8 cellular contexts compared by ENCODE assay signal in genomic region chr2:232438951-232439757, GRCh38. TPM values are rescaled to one million over a fixed set of nuclear protein-coding genes. Genes with fewer than 3 reads are reported as not detected.
DNase-seq lines count a peak whose midpoint lies in the region; ATAC-seq and TF ChIP-seq lines count a peak whose summit lies in the region.

No MANE protein-coding gene starts in this region.

- H3K4me1 ChIP-seq in BE2C (peaks cover 3% of the 10 kb centered on the region), IMR-90 (ENCODE audit: control insufficient read depth, insufficient read depth, low read length) (no peaks in the 10 kb centered on the region), right cardiac atrium (ENCODE audit: control insufficient read depth, insufficient read depth, low read length) (no peaks in the 10 kb centered on the region)

- H3K56ac ChIP-seq in IMR-90 (ENCODE audit: extremely low read depth, insufficient read depth, low read length), result no peak overlapping the region

- no peak overlapping the region for H3K14ac ChIP-seq in IMR-90 (replicated peaks; ENCODE audit: low read depth, low read length)

- no peak overlapping the region for H4K8ac ChIP-seq in IMR-90 (ENCODE audit: low read depth in 2 of 2, low read length in 2 of 2)

- no CpG with 5 or more reads among the region's 22 CpGs for WGBS in IMR-90 (ENCODE audit: extremely low coverage in 2 of 2, insufficient read length in 1 of 2), 2 experiments
- WGBS in right cardiac atrium, result 70% methylated on average over 21 of the region's 22 CpGs

- ATAC-seq in IMR-90 (ENCODE audit: low read depth), result peak; percentile 80
- ATAC-seq in right cardiac atrium, result peak; percentile 53 to 59

- H3K4me3 Mint-ChIP-seq in activated T-helper 2 cell treated with anti-CD3 and anti-CD28 coated beads, Interferon-gamma antibody, Interleukin-2, Interleukin-4, amounts not matched to agents 10 μg/mL and 5 μg/mL and 100 μg/mL, durations not matched to agents 14 hours and 24 hours and 36 hours (ENCODE audit: low read depth), result no peak overlapping the region

- no peak overlapping the region for H3K4me2 ChIP-seq in IMR-90 (ENCODE audit: low read depth, low read length)

- H4K5ac ChIP-seq in IMR-90 (ENCODE audit: low read depth, low read length), result no peak overlapping the region

- no peaks in the 10 kb centered on the region for H3K27me3 ChIP-seq in BE2C
- peaks cover 28% of the 10 kb centered on the region for H3K27me3 ChIP-seq in IMR-90 (ENCODE audit: control insufficient read depth, insufficient read depth, low read length)
- H3K27me3 ChIP-seq in right cardiac atrium (ENCODE audit: control insufficient read depth, insufficient read depth), result no peaks in the 10 kb centered on the region

- H2AFZ ChIP-seq in IMR-90 (replicated peaks; ENCODE audit: low read length, poor library complexity), result no peak overlapping the region

- no peak overlapping the region for H3K9ac ChIP-seq in IMR-90 (ENCODE audit: low read depth, low read length)

- dilution Hi-C loops in IMR-90 (cut with HindIII; ENCODE audit: low sequenced_read_pairs, unreplicated experiment), result no loop called here

- H3K23ac ChIP-seq in IMR-90 (ENCODE audit: low read depth, low read length), result no peak overlapping the region

- no peak overlapping the region for H2BK20ac ChIP-seq in IMR-90 (ENCODE audit: low read depth, low read length)

- TF ChIP-seq CTCF in BE2C (IDR thresholded peaks at IDR 0.05; ENCODE audit: low read depth, low read length) (peak; percentile 37; the same call in 1 of the 2 replicates), IMR-90 (conservative IDR thresholded peaks at IDR 0.05; ENCODE audit: low read depth, low read length) (peak; percentile 29)

- H2AK9ac ChIP-seq in IMR-90 (replicated peaks; ENCODE audit: low read depth, low read length, poor library complexity), result no peak overlapping the region

- no peaks in the 10 kb centered on the region for H3K9me3 Mint-ChIP-seq in activated T-helper 2 cell treated with anti-CD3 and anti-CD28 coated beads, Interferon-gamma antibody, Interleukin-2, Interleukin-4, amounts not matched to agents 10 μg/mL and 5 μg/mL and 100 μg/mL, durations not matched to agents 14 hours and 24 hours and 36 hours

- intact Hi-C loops in IMR-90 (cut with micrococcal nuclease), result no loop called here
- intact Hi-C loops in activated T-helper 2 cell treated with anti-CD3 and anti-CD28 coated beads, Interferon-gamma antibody, Interleukin-2, Interleukin-4, amounts not matched to agents 10 μg/mL and 5 μg/mL and 100 μg/mL, durations not matched to agents 14 hours and 24 hours and 36 hours (cut with micrococcal nuclease), result no loop called here
- intact Hi-C loops in right cardiac atrium (cut with DNase I), result loop anchor here in 2 of 4 donors (5.0 kb wide), 2 partner anchors 532 to 537 kb away; no protein-coding TSS in a partner anchor

- peak; percentile 37; the same call in 1 of the 2 replicates for TF ChIP-seq RAD21 in IMR-90 (IDR thresholded peaks at IDR 0.05; ENCODE audit: low read length)

- H3K18ac ChIP-seq in IMR-90 (ENCODE audit: low read depth, low read length), result no peak overlapping the region

- H3K4me3 ChIP-seq in BE2C (ENCODE audit: low read depth, low read length) (no peak overlapping the region), IMR-90 (ENCODE audit: insufficient read depth, low read depth, low read length) (no peak overlapping the region), right cardiac atrium (ENCODE audit: low read length) (no peak overlapping the region)

- no peaks in the 10 kb centered on the region for H3K79me1 ChIP-seq in IMR-90 (ENCODE audit: low read depth in 1 of 2, low read length in 2 of 2)

- H3K4me1 Mint-ChIP-seq in activated T-helper 2 cell treated with anti-CD3 and anti-CD28 coated beads, Interferon-gamma antibody, Interleukin-2, Interleukin-4, amounts not matched to agents 10 μg/mL and 5 μg/mL and 100 μg/mL, durations not matched to agents 14 hours and 24 hours and 36 hours (ENCODE audit: low read depth), result peaks cover 4% of the 10 kb centered on the region

- DNase-seq in BE2C (peak; percentile 69), IMR-90 (no peak), right cardiac atrium (peak in 1 of 3 donors; percentile 60), iPS-NIHi7 (ENCODE audit: extremely low spot score) (no peak), ACHN (no peak), NCI-H187 (lab: John Stamatoyannopoulos, UW) (no peak)
- DNase-seq in activated T-helper 2 cell treated with anti-CD3 and anti-CD28 coated beads, Interferon-gamma antibody, Interleukin-2, Interleukin-4, amounts not matched to agents 10 μg/mL and 5 μg/mL and 100 μg/mL, durations not matched to agents 14 hours and 24 hours and 36 hours (ENCODE audit: low spot score), result peak; percentile 23
- DNase-seq in stimulated activated CD4-positive, alpha-beta T cell treated with anti-CD3 and anti-CD28 coated beads, TNF-alpha, amount 100 ng/mL, for 1 hour (ENCODE audit: low read depth in 3 of 3, low spot score in 1 of 3), result peak in 2 of 3 donors; percentile 10 to 29

- BruUV-seq in IMR-90 (replicated peaks; lab: Mats Ljungman, UMichigan), result no TSS peak

- H2BK5ac ChIP-seq in IMR-90 (ENCODE audit: low read depth, low read length, poor library complexity, severe bottlenecking), result no peak overlapping the region

- H3K36me3 ChIP-seq in BE2C (no peaks in the 10 kb centered on the region), IMR-90 (ENCODE audit: control insufficient read depth, insufficient read depth, low read length) (no peaks in the 10 kb centered on the region)

- no peaks in the 10 kb centered on the region for H3K9me1 ChIP-seq in IMR-90 (ENCODE audit: insufficient read depth, low read length)

- no peaks in the 10 kb centered on the region for H3K9me3 ChIP-seq in BE2C
- no peaks in the 10 kb centered on the region for H3K9me3 ChIP-seq in IMR-90 (ENCODE audit: control insufficient read depth, insufficient read depth, low read length)
- no peaks in the 10 kb centered on the region for H3K9me3 ChIP-seq in right cardiac atrium (ENCODE audit: control insufficient read depth, low read length)

- POLR2A ChIA-PET in IMR-90 (lab: Charles Lee; ENCODE audit: unreplicated experiment), result no interaction called here

- CTCF ChIA-PET in IMR-90 (lab: Yijun Ruan, JAX), result interaction anchor here (0.6 to 1.1 kb wide), 3 partner anchors 29 to 523 kb away, joined by 3 to 4 read pairs (median 3); no protein-coding TSS in a partner anchor

- H3K27me3 Mint-ChIP-seq in activated T-helper 2 cell treated with anti-CD3 and anti-CD28 coated beads, Interferon-gamma antibody, Interleukin-2, Interleukin-4, amounts not matched to agents 10 μg/mL and 5 μg/mL and 100 μg/mL, durations not matched to agents 14 hours and 24 hours and 36 hours (ENCODE audit: low read depth), result no peaks in the 10 kb centered on the region

- H3K4ac ChIP-seq in IMR-90 (ENCODE audit: low read depth, low read length), result no peak overlapping the region

- no peak overlapping the region for H2BK15ac ChIP-seq in IMR-90 (ENCODE audit: low read depth, low read length)

- no peak overlapping the region for H2BK120ac ChIP-seq in IMR-90 (ENCODE audit: low read depth, low read length)

- H3K27ac ChIP-seq in IMR-90 (ENCODE audit: insufficient read depth, low read length) (no peak overlapping the region), right cardiac atrium (ENCODE audit: low read length) (no peak overlapping the region)

- H3K27ac Mint-ChIP-seq in activated T-helper 2 cell treated with anti-CD3 and anti-CD28 coated beads, Interferon-gamma antibody, Interleukin-2, Interleukin-4, amounts not matched to agents 10 μg/mL and 5 μg/mL and 100 μg/mL, durations not matched to agents 14 hours and 24 hours and 36 hours, result no peak overlapping the region

- in situ Hi-C loops in IMR-90 (cut with MboI; ENCODE audit: low sequenced_read_pairs), result no loop called here
- in situ Hi-C loops in ACHN (cut with HindIII; ENCODE audit: low pct_ligation_motif_present, low pct_unique_long_range_greater_than_20kb, low sequenced_read_pairs), result no loop called here

- no peak for TF ChIP-seq POLR2A in IMR-90 (IDR thresholded peaks at IDR 0.05; ENCODE audit: low read depth, low read length)

- no peak overlapping the region for H4K91ac ChIP-seq in IMR-90 (ENCODE audit: insufficient read depth, low read depth, low read length)

- no peaks in the 10 kb centered on the region for H3K36me3 Mint-ChIP-seq in activated T-helper 2 cell treated with anti-CD3 and anti-CD28 coated beads, Interferon-gamma antibody, Interleukin-2, Interleukin-4, amounts not matched to agents 10 μg/mL and 5 μg/mL and 100 μg/mL, durations not matched to agents 14 hours and 24 hours and 36 hours (ENCODE audit: low read depth)

- no peaks in the 10 kb centered on the region for H4K20me1 ChIP-seq in IMR-90 (ENCODE audit: insufficient read depth, low read length)

- H2AK5ac ChIP-seq in IMR-90 (ENCODE audit: low read depth, low read length), result no peak overlapping the region

RNA-seq across cellular contexts. Expression of gene ALPI, which starts 16.8 kb away (rescaled TPM):
- polyA plus RNA-seq in BE2C (2012; ENCODE audit: insufficient read depth, insufficient read length, low read depth), result not detected
- not detected in 2 replicates for total RNA-seq in IMR-90 (2012; rRNA removed)
- not detected in 2 replicates for polyA plus RNA-seq in IMR-90 (2012; rRNA removed)
- polyA plus RNA-seq in IMR-90 (2012; cell fraction: cytosol; rRNA removed), result not detected in 2 replicates
- polyA plus RNA-seq in IMR-90 (2012; cell fraction: nucleus; rRNA removed; ENCODE audit: low replicate concordance), result not detected in 2 replicates
- total RNA-seq in activated T-helper 2 cell treated with anti-CD3 and anti-CD28 coated beads, Interferon-gamma antibody, Interleukin-2, Interleukin-4, amounts not matched to agents 10 μg/mL and 5 μg/mL and 100 μg/mL, durations not matched to agents 14 hours and 24 hours and 36 hours, result not detected in 2 replicates
- not detected for total RNA-seq in right cardiac atrium
- polyA plus RNA-seq in right cardiac atrium, result not detected

RNA-seq across cellular contexts. Expression of gene ALPG, which starts 32.5 kb away (rescaled TPM):
- polyA plus RNA-seq in BE2C (2012; ENCODE audit: insufficient read depth, insufficient read length, low read depth), result not detected
- not detected in 2 replicates for total RNA-seq in IMR-90 (2012; rRNA removed)
- polyA plus RNA-seq in IMR-90 (2012; rRNA removed), result not detected in 2 replicates
- polyA plus RNA-seq in IMR-90 (2012; cell fraction: cytosol; rRNA removed), result not detected in 2 replicates
- not detected in 2 replicates for polyA plus RNA-seq in IMR-90 (2012; cell fraction: nucleus; rRNA removed; ENCODE audit: low replicate concordance)
- not detected in 2 replicates for total RNA-seq in activated T-helper 2 cell treated with anti-CD3 and anti-CD28 coated beads, Interferon-gamma antibody, Interleukin-2, Interleukin-4, amounts not matched to agents 10 μg/mL and 5 μg/mL and 100 μg/mL, durations not matched to agents 14 hours and 24 hours and 36 hours
- not detected for total RNA-seq in right cardiac atrium
- polyA plus RNA-seq in right cardiac atrium, result not detected

RNA-seq across cellular contexts. Expression of gene ECEL1, which starts 48.5 kb away (rescaled TPM):
- polyA plus RNA-seq in BE2C (2012; ENCODE audit: insufficient read depth, insufficient read length, low read depth), result 0.37 TPM
- total RNA-seq in IMR-90 (2012; rRNA removed) (not detected in 2 replicates), right cardiac atrium (under 1 TPM in 1 of 4 donors, not detected in 3; 0.25 TPM)
- polyA plus RNA-seq in IMR-90 (2012; rRNA removed) (not detected in 2 replicates), right cardiac atrium (0.05 TPM)
- polyA plus RNA-seq in IMR-90 (2012; cell fraction: cytosol; rRNA removed), result not detected in 2 replicates
- not detected in 2 replicates for polyA plus RNA-seq in IMR-90 (2012; cell fraction: nucleus; rRNA removed; ENCODE audit: low replicate concordance)
- total RNA-seq in activated T-helper 2 cell treated with anti-CD3 and anti-CD28 coated beads, Interferon-gamma antibody, Interleukin-2, Interleukin-4, amounts not matched to agents 10 μg/mL and 5 μg/mL and 100 μg/mL, durations not matched to agents 14 hours and 24 hours and 36 hours, result 0.50 and 0.78 TPM in 2 replicates

Comparison
In these comparisons a context has a peak if more than half of its experiments do, and no peak if none do; other contexts are left out.
1. DNase-seq: peak in BE2C (single experiment), activated T-helper 2 cell treated with anti-CD3 and anti-CD28 coated beads, Interferon-gamma antibody, Interleukin-2, Interleukin-4, amounts not matched to agents 10 μg/mL and 5 μg/mL and 100 μg/mL, durations not matched to agents 14 hours and 24 hours and 36 hours (single experiment) and stimulated activated CD4-positive, alpha-beta T cell treated with anti-CD3 and anti-CD28 coated beads, TNF-alpha, amount 100 ng/mL, for 1 hour (2 of 3); none in IMR-90 (single experiment), iPS-NIHi7 (single experiment), ACHN (single experiment) and NCI-H187 (0 of 2).